Comparison of ENCODE assay signal across 8 cellular contexts in the genomic region with DNA sequence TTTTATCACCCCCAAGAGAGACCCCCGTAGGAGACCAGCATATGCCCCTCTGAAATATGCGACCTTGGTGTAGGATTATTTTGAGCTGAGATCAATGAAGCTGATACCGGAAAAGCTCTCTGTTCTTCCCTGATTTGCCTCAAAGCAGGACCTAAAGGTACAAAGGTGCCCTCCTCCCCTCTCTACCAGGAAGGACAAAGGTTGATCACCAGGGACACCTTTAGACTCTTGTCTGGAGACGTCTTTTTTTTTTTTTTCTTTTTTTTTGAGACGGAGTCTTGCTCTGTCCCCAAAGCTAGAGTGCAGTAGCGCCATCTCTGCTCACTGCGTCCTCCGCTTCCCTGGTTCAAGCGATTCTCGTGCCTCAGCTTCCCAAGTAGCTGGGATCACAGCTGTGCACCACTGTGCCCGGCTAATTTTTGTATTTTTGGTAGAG. TPM values are rescaled to one million over a fixed set of nuclear protein-coding genes. Genes with fewer than 3 reads are reported as not detected.
DNase-seq lines count a peak whose midpoint lies in the region; ATAC-seq and TF ChIP-seq lines count a peak whose summit lies in the region.

No MANE protein-coding gene starts in this region.

- TF ChIP-seq CTCF in 22Rv1 (IDR thresholded peaks at IDR 0.05): peak; percentile 35

- no peaks in the 10 kb centered on the region for H3K36me3 ChIP-seq in naive thymus-derived CD4-positive, alpha-beta T cell (ENCODE audit: control insufficient read depth in 2 of 3, insufficient read depth in 3 of 3, low read length in 3 of 3)

- no peaks in the 10 kb centered on the region for H3K9me3 ChIP-seq in naive thymus-derived CD4-positive, alpha-beta T cell (ENCODE audit: control insufficient read depth in 2 of 3, low read length in 3 of 3)

- no peaks in the 10 kb centered on the region for H3K27me3 Mint-ChIP-seq in naive thymus-derived CD4-positive, alpha-beta T cell

- H3K27ac ChIP-seq in 22Rv1 (peak overlapping the region; percentile 80), caudate nucleus (ENCODE audit: low read depth, low read length) (peak overlapping the region; percentile 98)
- peak overlapping the region; percentile 84 for H3K27ac ChIP-seq in naive thymus-derived CD4-positive, alpha-beta T cell (ENCODE audit: low read depth, low read length)

- H3K27ac Mint-ChIP-seq in naive thymus-derived CD4-positive, alpha-beta T cell: peak overlapping the region; percentile 55 to 98 (median 92)

- peaks cover 0 to 28% (median 10%) of the 10 kb centered on the region in 7 donors for H3K4me1 Mint-ChIP-seq in naive thymus-derived CD4-positive, alpha-beta T cell

- H3K9me3 Mint-ChIP-seq in naive thymus-derived CD4-positive, alpha-beta T cell: peaks cover 0 to 8% (median 0%) of the 10 kb centered on the region in 11 donors

- H3K4me3 ChIP-seq in naive thymus-derived CD4-positive, alpha-beta T cell (ENCODE audit: low read length): no peak overlapping the region

- H3K4me1 ChIP-seq in naive thymus-derived CD4-positive, alpha-beta T cell (ENCODE audit: control insufficient read depth in 2 of 2, insufficient read depth in 2 of 2, low read length in 2 of 2): peaks cover 6 to 8% of the 10 kb centered on the region in 2 donors

- CTCF ChIA-PET in naive thymus-derived CD4-positive, alpha-beta T cell (lab: Charles Lee): no interaction called here

- no peaks in the 10 kb centered on the region for H3K27me3 ChIP-seq in naive thymus-derived CD4-positive, alpha-beta T cell (ENCODE audit: control insufficient read depth in 2 of 2, insufficient read depth in 2 of 2, low read length in 2 of 2)

- ATAC-seq in naive thymus-derived CD4-positive, alpha-beta T cell: no peak
- ATAC-seq in GM19351 (IDR thresholded peaks at IDR 0.05; ENCODE audit: unreplicated experiment): no peak

- DNase-seq in HT-29 (ENCODE audit: low spot score) (peak; percentile 28), caudate nucleus (lab: John Stamatoyannopoulos, UW) (no peak), cerebellar nuclear complex (lab: John Stamatoyannopoulos, UW) (no peak), HuH-7 (ENCODE audit: low spot score) (no peak)
- DNase-seq in naive thymus-derived CD4-positive, alpha-beta T cell: no peak
- DNase-seq in central memory CD4-positive, alpha-beta T cell: no peak

- H3K36me3 Mint-ChIP-seq in naive thymus-derived CD4-positive, alpha-beta T cell: peaks cover 0 to 4% (median 0%) of the 10 kb centered on the region in 5 donors

- H3K4me3 Mint-ChIP-seq in naive thymus-derived CD4-positive, alpha-beta T cell: peak overlapping the region; percentile 68 to 96 (median 90)

- intact Hi-C loops in naive thymus-derived CD4-positive, alpha-beta T cell (cut with micrococcal nuclease): loop anchor here (1.0 to 2.0 kb wide), 3 partner anchors 33 to 46 kb away; a partner anchor contains a TSS

- POLR2A ChIA-PET in naive thymus-derived CD4-positive, alpha-beta T cell (lab: Charles Lee): interaction anchor here (0.6 to 1.8 kb wide), 6 partner anchors 8 to 1151 kb away, joined by 3 to 10 read pairs (median 4); a partner anchor contains a TSS

RNA-seq across cellular contexts. Expression of a gene that starts 0.8 kb away (rescaled TPM):
- 4.0 and 6.4 TPM in 2 replicates for total RNA-seq in HT-29 (2014; rRNA removed; shearing (Covaris generic))
- total RNA-seq in naive thymus-derived CD4-positive, alpha-beta T cell: 1 to 10 TPM in 1 of 5 experiments, under 1 TPM in 4; 0.59 to 1.2 (median 0.76) TPM
- 1 to 10 TPM in 1 of 2 donors, under 1 TPM in 1; 0.89 to 1.6 TPM for polyA plus RNA-seq in naive thymus-derived CD4-positive, alpha-beta T cell

RNA-seq across cellular contexts. Expression of a gene that starts 26.3 kb away (rescaled TPM):
- total RNA-seq in HT-29 (2014; rRNA removed; shearing (Covaris generic)): 4.2 and 5.6 TPM in 2 replicates
- total RNA-seq in naive thymus-derived CD4-positive, alpha-beta T cell: 10 to 100 TPM in 1 of 5 experiments, 1 to 10 TPM in 4; 5.7 to 10.1 (median 7.2) TPM
- polyA plus RNA-seq in naive thymus-derived CD4-positive, alpha-beta T cell: 1 to 10 TPM; 1.4 to 2.6 TPM

RNA-seq across cellular contexts. Expression of a gene that starts 32.8 kb away (rescaled TPM):
- total RNA-seq in HT-29 (2014; rRNA removed; shearing (Covaris generic)): 7.1 and 7.5 TPM in 2 replicates
- total RNA-seq in naive thymus-derived CD4-positive, alpha-beta T cell: 10 to 100 TPM; 13.8 to 49.2 (median 18.1) TPM
- polyA plus RNA-seq in naive thymus-derived CD4-positive, alpha-beta T cell: 10 to 100 TPM in 1 of 2 donors, 1 to 10 TPM in 1; 8.8 to 11.7 TPM

RNA-seq across cellular contexts. Expression of a gene that starts 45.9 kb away (rescaled TPM):
- total RNA-seq in HT-29 (2014; rRNA removed; shearing (Covaris generic)): 61.3 and 74.3 TPM in 2 replicates
- 100 to 1,000 TPM in 4 of 5 experiments, 10 to 100 TPM in 1; 82.0 to 157 (median 133) TPM for total RNA-seq in naive thymus-derived CD4-positive, alpha-beta T cell
- polyA plus RNA-seq in naive thymus-derived CD4-positive, alpha-beta T cell: 10 to 100 TPM in 1 of 2 donors, 1 to 10 TPM in 1; 5.3 to 12.7 TPM
